Comparison of ENCODE assay signal across 1 cellular context in the genomic region with DNA sequence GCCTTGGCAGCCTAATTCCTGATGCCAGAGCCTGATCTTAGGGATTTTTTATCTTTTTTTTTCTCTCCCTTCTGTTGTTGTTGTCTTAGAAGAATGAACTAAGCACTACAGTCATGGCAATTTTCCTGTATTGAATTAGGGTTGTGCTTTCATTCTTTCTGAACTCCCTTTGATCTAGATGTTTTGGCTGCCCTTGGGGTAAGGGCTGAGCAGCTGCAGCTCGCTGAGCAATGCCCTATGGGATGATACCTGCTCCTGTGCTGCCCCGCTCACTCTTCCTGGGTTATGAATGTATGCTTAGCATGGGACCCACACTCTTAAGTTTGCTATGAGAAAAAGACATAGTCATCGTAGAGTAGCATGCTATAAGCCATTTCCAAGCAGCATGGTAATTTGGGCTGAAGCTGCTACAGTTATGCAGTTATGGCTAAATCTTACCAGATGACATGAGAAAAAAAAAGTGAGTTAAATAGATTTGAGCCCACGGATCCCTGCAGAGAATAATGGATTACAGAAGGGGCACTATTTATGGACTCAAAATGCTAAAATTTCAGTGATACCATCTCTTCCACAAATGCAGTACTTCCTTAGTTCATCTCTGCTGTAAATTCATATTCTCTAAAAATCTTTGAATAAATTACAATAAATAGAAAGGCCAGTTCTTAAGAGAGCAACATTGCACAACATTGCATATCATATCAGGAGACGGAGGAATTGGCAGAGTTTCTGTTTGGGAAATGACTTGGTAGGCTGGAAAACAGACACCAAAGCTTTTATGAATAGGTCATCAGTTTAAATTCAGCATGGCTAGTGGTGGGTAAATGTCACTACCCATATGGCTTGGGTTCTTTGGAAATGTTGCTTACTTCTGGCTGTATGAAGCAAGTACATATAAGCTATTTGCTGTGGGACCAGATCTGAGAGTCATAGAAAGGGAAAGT.
A peak's percentile ranks its signal among the peaks of the same experiment; 100 is the strongest.
TF ChIP-seq lines count a peak whose summit lies in the region.

No MANE protein-coding gene starts in this region.

TF ChIP-seq in HepG2, 621 proteins besides CTCF, POLR2A, EP300 and RAD21:
- peak; percentile 10; the same call in 1 of the 2 replicates for TF ChIP-seq CEBPB (IDR thresholded peaks at IDR 0.05; ENCODE audit: borderline replicate concordance, low read depth, low read length)
- TF ChIP-seq, protein P1, sequence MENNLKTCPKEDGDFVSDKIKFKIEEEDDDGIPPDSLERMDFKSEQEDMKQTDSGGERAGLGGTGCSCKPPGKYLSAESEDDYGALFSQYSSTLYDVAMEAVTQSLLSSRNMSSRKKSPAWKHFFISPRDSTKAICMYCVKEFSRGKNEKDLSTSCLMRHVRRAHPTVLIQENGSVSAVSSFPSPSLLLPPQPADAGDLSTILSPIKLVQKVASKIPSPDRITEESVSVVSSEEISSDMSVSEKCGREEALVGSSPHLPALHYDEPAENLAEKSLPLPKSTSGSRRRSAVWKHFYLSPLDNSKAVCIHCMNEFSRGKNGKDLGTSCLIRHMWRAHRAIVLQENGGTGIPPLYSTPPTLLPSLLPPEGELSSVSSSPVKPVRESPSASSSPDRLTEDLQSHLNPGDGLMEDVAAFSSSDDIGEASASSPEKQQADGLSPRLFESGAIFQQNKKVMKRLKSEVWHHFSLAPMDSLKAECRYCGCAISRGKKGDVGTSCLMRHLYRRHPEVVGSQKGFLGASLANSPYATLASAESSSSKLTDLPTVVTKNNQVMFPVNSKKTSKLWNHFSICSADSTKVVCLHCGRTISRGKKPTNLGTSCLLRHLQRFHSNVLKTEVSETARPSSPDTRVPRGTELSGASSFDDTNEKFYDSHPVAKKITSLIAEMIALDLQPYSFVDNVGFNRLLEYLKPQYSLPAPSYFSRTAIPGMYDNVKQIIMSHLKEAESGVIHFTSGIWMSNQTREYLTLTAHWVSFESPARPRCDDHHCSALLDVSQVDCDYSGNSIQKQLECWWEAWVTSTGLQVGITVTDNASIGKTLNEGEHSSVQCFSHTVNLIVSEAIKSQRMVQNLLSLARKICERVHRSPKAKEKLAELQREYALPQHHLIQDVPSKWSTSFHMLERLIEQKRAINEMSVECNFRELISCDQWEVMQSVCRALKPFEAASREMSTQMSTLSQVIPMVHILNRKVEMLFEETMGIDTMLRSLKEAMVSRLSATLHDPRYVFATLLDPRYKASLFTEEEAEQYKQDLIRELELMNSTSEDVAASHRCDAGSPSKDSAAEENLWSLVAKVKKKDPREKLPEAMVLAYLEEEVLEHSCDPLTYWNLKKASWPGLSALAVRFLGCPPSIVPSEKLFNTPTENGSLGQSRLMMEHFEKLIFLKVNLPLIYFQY (CRISPR knock-in tag; IDR thresholded peaks at IDR 0.05; ENCODE audit: borderline replicate concordance), result no peak
